ENCODE assay signal across 30 cellular contexts in the genomic region with DNA sequence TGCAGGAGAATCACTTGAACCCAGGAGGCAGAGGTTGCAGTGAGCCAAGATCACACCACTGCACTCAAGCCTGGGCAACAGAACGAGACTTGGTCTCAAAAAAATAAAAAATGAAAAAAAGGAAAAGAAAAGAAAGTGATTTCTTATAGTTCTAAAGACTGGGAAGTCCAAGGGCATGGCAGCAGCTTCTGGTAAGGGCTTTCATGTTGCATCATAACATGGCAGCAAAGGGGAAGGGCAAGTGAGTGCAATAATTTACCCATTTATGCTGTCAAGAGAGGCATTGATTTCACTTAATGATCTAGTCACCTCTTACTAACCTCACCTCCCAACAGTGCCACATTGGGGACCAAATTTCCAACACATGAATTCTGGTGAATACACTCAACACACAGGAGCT. TPM values are rescaled to one million over a fixed set of nuclear protein-coding genes. Genes with fewer than 3 reads are reported as not detected.
"Had no signal": no experiment of that assay in that cellular context is flagged by ENCODE, and none has a peak within 500 bp of the region (broad histone marks: within the 10 kb centered on the region; RNA-seq: fewer than 3 reads in every experiment).

No MANE protein-coding gene starts in this region.

- ATAC-seq: stimulated activated effector memory CD8-positive, alpha-beta T cell treated with anti-CD3 and anti-CD28 coated beads, Interleukin-12 subunit alpha, Interleukin-12 subunit beta, amount 100 ng/mL, for 72 hours; stimulated activated memory B cell treated with anti-CD40 and anti-IgM and Interleukin-4, amounts not matched to agents 10 μg/mL and 1 μg/mL and 100 μg/mL, for 72 hours; stimulated activated naive B cell treated with anti-CD40 and anti-IgM and Interleukin-4, amounts not matched to agents 10 μg/mL and 1 μg/mL and 100 μg/mL, for 72 hours; stimulated activated naive CD8-positive, alpha-beta T cell treated with anti-CD3 and anti-CD28 coated beads, Interleukin-15, amount 100 ng/mL, for 72 hours; stimulated activated naive CD8-positive, alpha-beta T cell treated with anti-CD3 and anti-CD28 coated beads, Interleukin-15, Interleukin-2, amounts not matched to agents 100 U/mL and 50 U/mL, for 24 hours; upper lobe of right lung had no signal

- H3K36me3 ChIP-seq: stomach, suprapubic skin, thoracic aorta, thyroid gland, tibial artery, tibial nerve, transverse colon, upper lobe of left lung, upper lobe of right lung, uterus, vagina had no signal

- H3K27me3 ChIP-seq: testis, thyroid gland, tibial nerve, transverse colon, upper lobe of left lung, upper lobe of right lung, uterus, vagina had no signal

- DNase-seq: stimulated activated CD4-positive, alpha-beta T cell treated with anti-CD3 and anti-CD28 coated beads, Interleukin-2, amount 100 ng/mL, for 48 hours; stimulated activated CD4-positive, alpha-beta T cell treated with anti-CD3 and anti-CD28 coated beads, Interleukin-4, amount 100 ng/mL, for 1 hour; stimulated activated CD4-positive, alpha-beta T cell treated with anti-CD3 and anti-CD28 coated beads, Interleukin-4, amount 100 ng/mL, for 24 hours; stimulated activated CD4-positive, alpha-beta T cell treated with anti-CD3 and anti-CD28 coated beads, Interleukin-4, amount 100 ng/mL, for 4 hours; stimulated activated CD8-positive, alpha-beta memory T cell treated with anti-CD3 and anti-CD28 coated beads, Interleukin-4, amount 100 ng/mL, for 48 hours; stimulated activated naive B cell treated with anti-CD40 and anti-IgM and Interleukin-4, amounts not matched to agents 10 μg/mL and 1 μg/mL and 100 μg/mL, for 72 hours; stimulated activated naive CD4-positive, alpha-beta T cell; stimulated activated naive CD4-positive, alpha-beta T cell treated with Interleukin-2 at 50 U/mL for 16 hours; stimulated activated naive CD8-positive, alpha-beta T cell treated with anti-CD3 and anti-CD28 coated beads, Interleukin-15, amount 100 ng/mL, for 72 hours; stimulated activated naive CD8-positive, alpha-beta T cell treated with anti-CD3 and anti-CD28 coated beads, Interleukin-15, Interleukin-2, amounts not matched to agents 100 U/mL and 50 U/mL, for 24 hours; stomach; substantia nigra; testis; thyroid gland; tibial artery; transverse colon; trophoblast cell; upper lobe of left lung; upper lobe of right lung; uterus had no signal

- H3K9me3 ChIP-seq: testis, thyroid gland, tibial artery, uterus had no signal

- H3K4me3 ChIP-seq: stomach, suprapubic skin, testis, thoracic aorta, thyroid gland, tibial artery, tibial nerve, transverse colon, upper lobe of left lung, upper lobe of right lung, uterus, vagina had no signal

- H3K27ac ChIP-seq: stomach, suprapubic skin, testis, thoracic aorta, tibial artery, tibial nerve, transverse colon, upper lobe of left lung, upper lobe of right lung, uterus, vagina had no signal

- FAIRE-seq: urothelium cell line had no signal

- H3K4me1 ChIP-seq: suprapubic skin, testis, transverse colon, upper lobe of right lung, uterus, vagina had no signal

RNA-seq across cellular contexts. Expression of a gene that starts 8.8 kb away (rescaled TPM):
- total RNA-seq: subcutaneous adipose tissue, thoracic aorta, transverse colon, urinary bladder had no signal

RNA-seq across cellular contexts. Expression of a gene that starts 31.2 kb away (rescaled TPM):
- total RNA-seq: stomach, subcutaneous adipose tissue, thoracic aorta, thyroid gland, upper lobe of left lung, upper lobe of right lung, ureter, vagina had no signal
